25 cellular contexts compared by ENCODE assay signal in the genomic region with DNA sequence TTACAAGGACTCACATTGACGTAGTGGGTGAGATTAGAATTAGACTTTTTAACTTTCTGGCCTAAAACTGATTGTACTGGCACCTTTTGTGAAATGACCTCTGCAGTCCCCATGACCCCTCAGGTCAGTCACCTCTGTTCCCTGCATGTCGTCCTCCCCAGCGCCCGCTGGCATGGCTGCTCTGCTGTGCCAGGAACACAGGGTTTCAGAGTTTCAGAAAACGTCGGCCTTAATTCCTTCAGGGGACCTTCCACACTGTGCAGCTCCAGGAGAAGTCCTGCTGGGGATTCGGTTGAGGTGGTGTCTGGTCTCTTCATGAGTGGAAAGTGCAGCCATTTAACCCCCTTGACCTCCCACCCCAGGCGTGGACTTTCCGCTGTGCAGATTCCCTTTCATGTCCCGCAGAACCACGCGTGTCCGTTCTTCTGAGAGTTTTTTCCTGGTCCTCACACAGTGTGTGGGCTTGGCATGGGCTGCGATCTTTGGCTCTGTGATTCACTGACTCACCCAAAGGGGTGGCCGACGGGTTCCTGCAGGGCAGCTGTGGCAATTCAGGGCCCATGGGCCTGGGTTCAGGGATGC.
DNase-seq lines count a peak whose midpoint lies in the region; ATAC-seq, FAIRE-seq and TF ChIP-seq lines count a peak whose summit lies in the region.
"Had no signal": no experiment of that assay in that cellular context is flagged by ENCODE, and none has a peak within 500 bp of the region (broad histone marks: within the 10 kb centered on the region; RNA-seq: fewer than 3 reads in every experiment).

No MANE protein-coding gene starts in this region.

- no peak for FAIRE-seq in HepG2 (lab: Jason Lieb, UNC)
- FAIRE-seq: A204.1, G401.6, GM12892, GM18507, HTR-8/SVneo had no signal

- no TSS peak for BruUV-seq in HepG2 (replicated peaks; lab: Mats Ljungman, UMichigan)

- peak overlapping the region in 1 of 2 donors; percentile 12 for H3K27ac ChIP-seq in liver (ENCODE audit: low read depth in 1 of 2, low read length in 2 of 2)
- H3K27ac ChIP-seq in HepG2 (ENCODE audit: extremely low read length, insufficient read depth, low read length): no peak overlapping the region
- H3K27ac ChIP-seq in right lobe of liver: peak overlapping the region in 1 of 3 donors; percentile 13
- no peak overlapping the region for H3K27ac ChIP-seq in RWPE1
- H3K27ac ChIP-seq: C4-2B, SJCRH30 had no signal

- H3K4me1 ChIP-seq in liver (ENCODE audit: control insufficient read depth in 4 of 4, insufficient read depth in 4 of 4, low read length in 3 of 4): peaks cover 0 to 32% (median 22%) of the 10 kb centered on the region in 4 donors
- peaks cover 24% of the 10 kb centered on the region for H3K4me1 ChIP-seq in HepG2 (ENCODE audit: insufficient read depth, low read length)
- H3K4me1 ChIP-seq in right lobe of liver: peaks cover 0 to 29% (median 6%) of the 10 kb centered on the region in 4 donors

- H3K36me3 ChIP-seq in liver (ENCODE audit: control insufficient read depth in 4 of 4, insufficient read depth in 3 of 4, low read depth in 1 of 4, low read length in 3 of 4) (no peaks in the 10 kb centered on the region), HepG2 (replicated peaks in 1 of 2; ENCODE audit: control insufficient read depth in 1 of 2, insufficient read depth in 2 of 2, low read length in 2 of 2) (no peaks in the 10 kb centered on the region), right lobe of liver (no peaks in the 10 kb centered on the region)
- H3K36me3 ChIP-seq: HAP-1, SJCRH30 had no signal

- H2AFZ ChIP-seq in HepG2 (ENCODE audit: low read length): no peak overlapping the region
- H2AFZ ChIP-seq: GM23338 had no signal

- no peak for TF ChIP-seq CTCF in liver (IDR thresholded peaks at IDR 0.05; ENCODE audit: low read depth, low read length, missing input control)
- TF ChIP-seq CTCF in HepG2 (CRISPR knock-in tag; IDR thresholded peaks at IDR 0.05): no peak
- TF ChIP-seq CTCF in right lobe of liver (IDR thresholded peaks at IDR 0.05): no peak
- TF ChIP-seq CTCF in RWPE1 (conservative IDR thresholded peaks at IDR 0.05; ENCODE audit: low read depth): no peak

- intact Hi-C loops in HepG2 (cut with micrococcal nuclease; ENCODE audit: unreplicated experiment) (no loop called here), right lobe of liver (cut with DNase I) (loop anchor here (5.0 kb wide), 1 partner anchor 266 kb away; no protein-coding TSS in a partner anchor)

- H3K9ac ChIP-seq in liver (ENCODE audit: low read depth in 1 of 2, low read length in 2 of 2) (no peak overlapping the region), HepG2 (ENCODE audit: insufficient read depth, low read depth, low read length) (no peak overlapping the region)

- H3K4me2 ChIP-seq in HepG2 (ENCODE audit: low read depth, low read length): no peak overlapping the region
- H3K4me2 ChIP-seq: GM23338 had no signal

- TF ChIP-seq EP300 in HepG2 (IDR thresholded peaks at IDR 0.05; ENCODE audit: low read depth in 2 of 2, low read length in 2 of 2) (no peak), HepG2 (CRISPR knock-in tag; IDR thresholded peaks at IDR 0.05; ENCODE audit: borderline replicate concordance) (no peak)

- TF ChIP-seq RAD21 in liver (IDR thresholded peaks at IDR 0.05) (no peak), HepG2 (CRISPR knock-in tag; IDR thresholded peaks at IDR 0.05) (no peak)

- WGBS in liver: 57% methylated on average over 16 of the region's 16 CpGs
- 47% methylated on average over 16 of the region's 16 CpGs for WGBS in HepG2 (ENCODE audit: low lambda C conversion rate)
- 54% methylated on average over 6 of the region's 16 CpGs for WGBS in right lobe of liver (ENCODE audit: insufficient coverage, low coverage, low lambda C conversion rate, missing lambda C conversion rate)

- CTCF ChIA-PET in HepG2 (lab: Yijun Ruan, JAX; ENCODE audit: low intra/inter-chr PET ratio, low total read pairs): no interaction called here
- CTCF ChIA-PET in HEK293T (lab: Yijun Ruan, JAX): no interaction called here
- CTCF ChIA-PET in RWPE1 (lab: Yijun Ruan, JAX): no interaction called here

- no peak overlapping the region for H3K4me3 ChIP-seq in liver (ENCODE audit: low read depth in 1 of 3, low read length in 3 of 3)
- H3K4me3 ChIP-seq in HepG2 (replicated peaks in 1 of 3; ENCODE audit: insufficient read depth in 1 of 3, low read depth in 2 of 3, low read length in 3 of 3): no peak overlapping the region
- H3K4me3 ChIP-seq in right lobe of liver: no peak overlapping the region
- H3K4me3 ChIP-seq: GM23338, HAP-1, SJCRH30 had no signal

- POLR2A ChIA-PET in HepG2 (lab: Yijun Ruan, JAX) (no interaction called here), HEK293T (lab: Yijun Ruan, JAX) (no interaction called here), RWPE1 (lab: Yijun Ruan, JAX; ENCODE audit: low non-redundant PET) (no interaction called here)

- no peaks in the 10 kb centered on the region for H3K79me2 ChIP-seq in HepG2 (ENCODE audit: insufficient read depth, low read length)

- H4K20me1 ChIP-seq in HepG2 (ENCODE audit: insufficient read depth, low read length): no peaks in the 10 kb centered on the region

- H3K27me3 ChIP-seq in liver (ENCODE audit: control insufficient read depth in 4 of 4, insufficient read depth in 4 of 4, low read length in 3 of 4) (no peaks in the 10 kb centered on the region), HepG2 (ENCODE audit: control insufficient read depth in 1 of 2, insufficient read depth in 2 of 2, low read length in 2 of 2) (peaks cover 2 to 64% of the 10 kb centered on the region in 2 experiments; a peak in 4 of 5 replicates), right lobe of liver (no peaks in the 10 kb centered on the region)

- no peaks in the 10 kb centered on the region for H3K9me3 ChIP-seq in liver (ENCODE audit: control insufficient read depth in 4 of 4, low read length in 3 of 4)
- no peaks in the 10 kb centered on the region for H3K9me3 ChIP-seq in HepG2 (ENCODE audit: low read length)
- no peaks in the 10 kb centered on the region for H3K9me3 ChIP-seq in right lobe of liver
- H3K9me3 ChIP-seq: HAP-1, SJCRH30 had no signal

- in situ Hi-C loops in HepG2 (cut with HindIII; ENCODE audit: extremely low pct_ligation_motif_present, low pct_unique_long_range_greater_than_20kb): loop anchor here (5.0 kb wide), 1 partner anchor 266 kb away; no protein-coding TSS in a partner anchor

- no peak for ATAC-seq in HepG2
- peak; percentile 27 to 70 (median 64) for ATAC-seq in right lobe of liver
- no peak for ATAC-seq in HG03139 (IDR thresholded peaks at IDR 0.05; ENCODE audit: unreplicated experiment)
- ATAC-seq: Panc1 had no signal

- TF ChIP-seq POLR2A in HepG2 (IDR thresholded peaks at IDR 0.05; ENCODE audit: insufficient read depth in 1 of 2, low read depth in 2 of 2, low read length in 2 of 2) (no peak), right lobe of liver (IDR thresholded peaks at IDR 0.05) (no peak)

- no peak for DNase-seq in HepG2 (ENCODE audit: low spot score)
- peak in 1 of 3 donors; percentile 63 for DNase-seq in right lobe of liver
- peak; percentile 14 for DNase-seq in stimulated activated CD8-positive, alpha-beta memory T cell treated with anti-CD3 and anti-CD28 coated beads, Interleukin-4, amount 100 ng/mL, for 48 hours
- no peak for DNase-seq in HEK293T (ENCODE audit: extremely low spot score)
- no peak for DNase-seq in RWPE1 (ENCODE audit: low spot score)
- DNase-seq: Calu3; CD8-positive, alpha-beta memory T cell; NCI-H1694; NCI-H2081; NCI-H2171; NCI-H345; NCI-H524; NCI-H82; SJCRH30 had no signal

TF ChIP-seq in liver, 16 proteins besides CTCF, POLR2A, EP300 and RAD21 (continues in another document):
- TF ChIP-seq, protein P1, sequence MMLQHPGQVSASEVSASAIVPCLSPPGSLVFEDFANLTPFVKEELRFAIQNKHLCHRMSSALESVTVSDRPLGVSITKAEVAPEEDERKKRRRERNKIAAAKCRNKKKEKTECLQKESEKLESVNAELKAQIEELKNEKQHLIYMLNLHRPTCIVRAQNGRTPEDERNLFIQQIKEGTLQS (IDR thresholded peaks at IDR 0.05): no peak
- no peak for TF ChIP-seq FOXA1 (IDR thresholded peaks at IDR 0.05)
- TF ChIP-seq HNF4A (conservative IDR thresholded peaks at IDR 0.05): peak; percentile 27 to 66
- TF ChIP-seq SP1 (IDR thresholded peaks at IDR 0.05): peak; percentile 58

TF ChIP-seq in HepG2, 621 proteins besides CTCF, POLR2A, EP300 and RAD21:
- no peak for TF ChIP-seq RFXANK (CRISPR knock-in tag; IDR thresholded peaks at IDR 0.05)
- TF ChIP-seq NFYB (CRISPR knock-in tag; IDR thresholded peaks at IDR 0.05): no peak
- no peak for TF ChIP-seq GPN1 (CRISPR knock-in tag; IDR thresholded peaks at IDR 0.05; ENCODE audit: borderline replicate concordance)
- TF ChIP-seq NR2F1 (CRISPR knock-in tag; IDR thresholded peaks at IDR 0.05): no peak
- TF ChIP-seq ZNF12 (CRISPR knock-in tag; IDR thresholded peaks at IDR 0.05): no peak
- TF ChIP-seq STAG1 (CRISPR knock-in tag; IDR thresholded peaks at IDR 0.05): no peak
- no peak for TF ChIP-seq ZNF788 (CRISPR knock-in tag; IDR thresholded peaks at IDR 0.05; ENCODE audit: borderline replicate concordance)
- no peak for TF ChIP-seq ZSCAN20 (CRISPR knock-in tag; IDR thresholded peaks at IDR 0.05; ENCODE audit: borderline replicate concordance)
- no peak for TF ChIP-seq SOX6 (IDR thresholded peaks at IDR 0.05)
- TF ChIP-seq SOX6 (CRISPR knock-in tag; IDR thresholded peaks at IDR 0.05): no peak
- no peak for TF ChIP-seq ZNF160 (CRISPR knock-in tag; IDR thresholded peaks at IDR 0.05)
- TF ChIP-seq ERF (CRISPR knock-in tag; IDR thresholded peaks at IDR 0.05): no peak
- no peak for TF ChIP-seq ZNF468 (CRISPR knock-in tag; IDR thresholded peaks at IDR 0.05)

TF ChIP-seq in HEK293T, 16 proteins besides CTCF, POLR2A, EP300 and RAD21:
- TF ChIP-seq LEF1 (IDR thresholded peaks at IDR 0.05; ENCODE audit: borderline replicate concordance): no peak

Comparison
In these comparisons a context has a peak if more than half of its experiments do, and no peak if none do; other contexts are left out.
1. ATAC-seq: peak in right lobe of liver (4 of 4); none in HepG2 (single experiment) and HG03139 (single experiment).